9 cellular contexts compared by ENCODE assay signal in the genomic region with DNA sequence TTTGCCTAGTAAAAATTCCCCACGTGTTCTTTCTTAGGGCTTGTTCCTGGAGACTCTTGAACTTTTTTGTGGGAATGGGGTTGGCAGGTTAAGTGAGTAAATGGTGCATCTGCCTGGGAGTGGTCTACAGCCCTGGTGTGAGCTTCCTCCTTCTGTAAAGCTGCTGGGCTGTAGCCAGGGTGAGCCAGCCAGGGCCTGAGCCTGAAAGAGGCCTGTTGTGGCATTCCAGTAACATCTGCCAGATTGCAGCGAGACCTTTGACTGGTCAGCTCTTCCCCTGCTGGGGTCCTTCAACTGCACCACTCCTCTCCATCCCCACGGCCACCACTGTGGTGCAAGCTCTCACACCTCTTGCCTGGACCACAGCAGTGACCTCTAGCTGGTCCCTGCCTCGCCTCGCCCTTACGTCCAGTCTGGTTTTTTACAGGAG. TPM values are rescaled to one million over a fixed set of nuclear protein-coding genes. Genes with fewer than 3 reads are reported as not detected.
DNase-seq lines count a peak whose midpoint lies in the region; ATAC-seq lines count a peak whose summit lies in the region.
"Had no signal": no experiment of that assay in that cellular context is flagged by ENCODE, and none has a peak within 500 bp of the region (broad histone marks: within the 10 kb centered on the region; RNA-seq: fewer than 3 reads in every experiment).

No MANE protein-coding gene starts in this region.

- no peaks in the 10 kb centered on the region for H3K27me3 Mint-ChIP-seq in activated CD4-positive, alpha-beta memory T cell treated with anti-CD3 and anti-CD28 coated beads for 36 hours
- no peaks in the 10 kb centered on the region for H3K27me3 Mint-ChIP-seq in activated CD4-positive, alpha-beta memory T cell treated with anti-CD3 and anti-CD28 coated beads, Interleukin-2, amount 10 ng/mL, durations not matched to agents 7 days and 5 days
- H3K27me3 Mint-ChIP-seq in memory B cell = no peaks in the 10 kb centered on the region

- CTCF ChIA-PET in activated CD4-positive, alpha-beta memory T cell treated with anti-CD3 and anti-CD28 coated beads for 36 hours (lab: Charles Lee) = interaction anchor here (0.7 to 2.2 kb wide), 5 partner anchors 47 to 84 kb away, joined by 3 to 12 read pairs (median 3); no protein-coding TSS in a partner anchor
- CTCF ChIA-PET in activated CD4-positive, alpha-beta memory T cell treated with anti-CD3 and anti-CD28 coated beads, Interleukin-2, amount 10 ng/mL, durations not matched to agents 7 days and 5 days (lab: Charles Lee) = interaction anchor here (0.6 to 4.9 kb wide), 4 partner anchors 9 to 79 kb away, joined by 3 to 38 read pairs (median 4); partner anchors contain the start of gene IRF1

- H3K27ac Mint-ChIP-seq in activated CD4-positive, alpha-beta memory T cell treated with anti-CD3 and anti-CD28 coated beads for 36 hours = peak overlapping the region; percentile 18
- no peak overlapping the region for H3K27ac Mint-ChIP-seq in activated CD4-positive, alpha-beta memory T cell treated with anti-CD3 and anti-CD28 coated beads, Interleukin-2, amount 10 ng/mL, durations not matched to agents 7 days and 5 days
- H3K27ac Mint-ChIP-seq in memory B cell = peak overlapping the region; percentile 93

- no peak overlapping the region for H3K4me3 ChIP-seq in thymus (ENCODE audit: low read length)

- peaks cover 25% of the 10 kb centered on the region for H3K4me1 ChIP-seq in thymus (ENCODE audit: control insufficient read depth, insufficient read depth, low read length)

- no peak for DNase-seq in activated CD4-positive, alpha-beta memory T cell treated with anti-CD3 and anti-CD28 coated beads for 36 hours
- DNase-seq in activated CD4-positive, alpha-beta memory T cell treated with anti-CD3 and anti-CD28 coated beads, Interleukin-2, amount 10 ng/mL, durations not matched to agents 7 days and 5 days = no peak
- DNase-seq in memory B cell (ENCODE audit: low spot score in 2 of 2) = no peak
- no peak for DNase-seq in stimulated activated CD4-positive, alpha-beta T cell treated with anti-CD3 and anti-CD28 coated beads, Interleukin-4, amount 100 ng/mL, for 4 hours
- no peak for DNase-seq in GOT3 (lab: John Stamatoyannopoulos, UW)
- DNase-seq in activated CD4-positive, CD25-positive, alpha-beta regulatory T cell treated with anti-CD3 and anti-CD28 coated beads, Interleukin-2, amount 50 U/mL, for 72 hours = no peak
- DNase-seq: NCI-H748 treated with DMSO at 0.1 percent for 48 hours had no signal

- no peaks in the 10 kb centered on the region for H3K9me3 ChIP-seq in thymus (ENCODE audit: control insufficient read depth)

- H3K36me3 ChIP-seq in thymus (ENCODE audit: control insufficient read depth, insufficient read depth) = no peaks in the 10 kb centered on the region

- peaks cover 82% of the 10 kb centered on the region for H3K4me1 Mint-ChIP-seq in activated CD4-positive, alpha-beta memory T cell treated with anti-CD3 and anti-CD28 coated beads for 36 hours (ENCODE audit: low read depth)
- peaks cover 86% of the 10 kb centered on the region for H3K4me1 Mint-ChIP-seq in activated CD4-positive, alpha-beta memory T cell treated with anti-CD3 and anti-CD28 coated beads, Interleukin-2, amount 10 ng/mL, durations not matched to agents 7 days and 5 days
- H3K4me1 Mint-ChIP-seq in memory B cell = peaks cover 70% of the 10 kb centered on the region

- intact Hi-C loops in activated CD4-positive, alpha-beta memory T cell treated with anti-CD3 and anti-CD28 coated beads for 36 hours (cut with micrococcal nuclease) = no loop called here

- peak overlapping the region; percentile 30 for H3K27ac ChIP-seq in cingulate gyrus (ENCODE audit: low read depth, low read length)
- peak overlapping the region; percentile 19 for H3K27ac ChIP-seq in thymus (ENCODE audit: low read depth)

- H3K9me3 Mint-ChIP-seq in activated CD4-positive, alpha-beta memory T cell treated with anti-CD3 and anti-CD28 coated beads for 36 hours = peaks cover 3% of the 10 kb centered on the region
- no peaks in the 10 kb centered on the region for H3K9me3 Mint-ChIP-seq in activated CD4-positive, alpha-beta memory T cell treated with anti-CD3 and anti-CD28 coated beads, Interleukin-2, amount 10 ng/mL, durations not matched to agents 7 days and 5 days
- H3K9me3 Mint-ChIP-seq in memory B cell = peaks cover 1% of the 10 kb centered on the region

- no peak overlapping the region for H3K4me3 Mint-ChIP-seq in activated CD4-positive, alpha-beta memory T cell treated with anti-CD3 and anti-CD28 coated beads for 36 hours
- H3K4me3 Mint-ChIP-seq in activated CD4-positive, alpha-beta memory T cell treated with anti-CD3 and anti-CD28 coated beads, Interleukin-2, amount 10 ng/mL, durations not matched to agents 7 days and 5 days = no peak overlapping the region
- no peak overlapping the region for H3K4me3 Mint-ChIP-seq in memory B cell

- H3K36me3 Mint-ChIP-seq in activated CD4-positive, alpha-beta memory T cell treated with anti-CD3 and anti-CD28 coated beads for 36 hours = peaks cover 28% of the 10 kb centered on the region
- peaks cover 69% of the 10 kb centered on the region for H3K36me3 Mint-ChIP-seq in activated CD4-positive, alpha-beta memory T cell treated with anti-CD3 and anti-CD28 coated beads, Interleukin-2, amount 10 ng/mL, durations not matched to agents 7 days and 5 days (ENCODE audit: low read depth)
- peaks cover 26% of the 10 kb centered on the region for H3K36me3 Mint-ChIP-seq in memory B cell

- no peaks in the 10 kb centered on the region for H3K27me3 ChIP-seq in thymus (ENCODE audit: control insufficient read depth, insufficient read depth)

- no peak for ATAC-seq in memory B cell (ENCODE audit: low read depth)

- WGBS in thymus = 83% methylated on average over 6 of the region's 6 CpGs

- POLR2A ChIA-PET in activated CD4-positive, alpha-beta memory T cell treated with anti-CD3 and anti-CD28 coated beads for 36 hours (lab: Charles Lee) = interaction anchor here (0.6 to 3.3 kb wide), 6 partner anchors 9 to 1123 kb away, joined by 4 to 14 read pairs (median 6); partner anchors contain the start of gene IRF1
- POLR2A ChIA-PET in activated CD4-positive, alpha-beta memory T cell treated with anti-CD3 and anti-CD28 coated beads, Interleukin-2, amount 10 ng/mL, durations not matched to agents 7 days and 5 days (lab: Charles Lee) = interaction anchor here (0.6 to 6.2 kb wide), 8 partner anchors 10 to 127 kb away, joined by 3 to 123 read pairs (median 9); partner anchors contain the start of gene IRF1

RNA-seq across cellular contexts. Expression of gene SLC22A5, which starts 47.5 kb away (rescaled TPM):
- total RNA-seq in activated CD4-positive, alpha-beta memory T cell treated with anti-CD3 and anti-CD28 coated beads for 36 hours = 1 to 10 TPM; 2.8 to 3.6 TPM
- 1 to 10 TPM; 2.7 to 3.3 TPM for total RNA-seq in activated CD4-positive, alpha-beta memory T cell treated with anti-CD3 and anti-CD28 coated beads, Interleukin-2, amount 10 ng/mL, durations not matched to agents 7 days and 5 days
- 25.4 TPM for polyA plus RNA-seq in thymus
